ENCODE assay signal across 8 cellular contexts in genomic region chr21:32393677-32394001, GRCh38. TPM values are rescaled to one million over a fixed set of nuclear protein-coding genes. Genes with fewer than 3 reads are reported as not detected.
DNase-seq lines count a peak whose midpoint lies in the region; ATAC-seq and TF ChIP-seq lines count a peak whose summit lies in the region.

No MANE protein-coding gene starts in this region.

- no peak for TF ChIP-seq POLR2A in body of pancreas (IDR thresholded peaks at IDR 0.05)

- H3K27ac ChIP-seq in body of pancreas (peak overlapping the region; percentile 70 to 92 (median 82)), muscle layer of duodenum (ENCODE audit: low read length) (peak overlapping the region; percentile 85)

- 25 to 29% methylated on average over 9 of the region's 9 CpGs for WGBS in body of pancreas, 2 donors

- TF ChIP-seq CTCF in BE2C (IDR thresholded peaks at IDR 0.05; ENCODE audit: low read depth, low read length) = no peak
- no peak for TF ChIP-seq CTCF in body of pancreas (IDR thresholded peaks at IDR 0.05)

- H3K4me1 ChIP-seq in BE2C = no peaks in the 10 kb centered on the region
- H3K4me1 ChIP-seq in body of pancreas = peaks cover 29% of the 10 kb centered on the region
- H3K4me1 ChIP-seq in muscle layer of duodenum (ENCODE audit: control insufficient read depth in 1 of 2, insufficient read depth in 2 of 2, low read length in 2 of 2) = peaks cover 0 to 17% of the 10 kb centered on the region in 2 donors

- H3K9me3 ChIP-seq in BE2C (no peaks in the 10 kb centered on the region), body of pancreas (no peaks in the 10 kb centered on the region), muscle layer of duodenum (ENCODE audit: control insufficient read depth in 1 of 2, low read length in 2 of 2) (no peaks in the 10 kb centered on the region)

- H3K36me3 ChIP-seq in BE2C = peaks cover 3% of the 10 kb centered on the region
- no peaks in the 10 kb centered on the region for H3K36me3 ChIP-seq in body of pancreas (replicated peaks in 1 of 2; ENCODE audit: insufficient read depth in 1 of 2, low read depth in 2 of 2)
- H3K36me3 ChIP-seq in muscle layer of duodenum (ENCODE audit: control insufficient read depth in 1 of 2, insufficient read depth in 2 of 2, low read length in 2 of 2) = peaks cover 2 to 4% of the 10 kb centered on the region in 2 donors

- intact Hi-C loops in body of pancreas (cut with DNase I) = no loop called here

- DNase-seq in BE2C (no peak), body of pancreas (no peak), HK-2 (ENCODE audit: unreplicated experiment) (no peak), NCI-H774 (lab: John Stamatoyannopoulos, UW) (no peak), NCI-H2081 treated with DMSO at 0.1 percent for 48 hours (lab: John Stamatoyannopoulos, UW) (no peak)
- DNase-seq in Jurkat, Clone E6-1 (ENCODE audit: low read depth, low spot score) = no peak

- ATAC-seq in body of pancreas (no peak), HG03039 (IDR thresholded peaks at IDR 0.05; ENCODE audit: unreplicated experiment) (no peak)

- H3K27me3 ChIP-seq in BE2C (peaks cover 6% of the 10 kb centered on the region; the same call in 1 of the 2 replicates), body of pancreas (no peaks in the 10 kb centered on the region), muscle layer of duodenum (ENCODE audit: low read depth, low read length) (no peaks in the 10 kb centered on the region)

- peak overlapping the region; percentile 98 for H3K4me3 ChIP-seq in BE2C (ENCODE audit: low read depth, low read length)
- peak overlapping the region; percentile 97 for H3K4me3 ChIP-seq in Jurkat, Clone E6-1 (ENCODE audit: low read length)
- peak overlapping the region in 1 of 2 donors; percentile 98 for H3K4me3 ChIP-seq in body of pancreas
- peak overlapping the region; percentile 75 to 100 for H3K4me3 ChIP-seq in muscle layer of duodenum (ENCODE audit: low read depth in 1 of 2, low read length in 2 of 2)

RNA-seq across cellular contexts. Expression of gene URB1, which starts 0.8 kb away (rescaled TPM):
- 23.1 TPM for polyA plus RNA-seq in BE2C (2012; ENCODE audit: insufficient read depth, insufficient read length, low read depth)
- 14.2 TPM for polyA plus RNA-seq in Jurkat, Clone E6-1 (2012; ENCODE audit: insufficient read depth, insufficient read length)
- total RNA-seq in body of pancreas = 10 to 100 TPM; 10.1 to 11.2 TPM

RNA-seq across cellular contexts. Expression of gene EVA1C, which starts 18.9 kb away (rescaled TPM):
- not detected for polyA plus RNA-seq in BE2C (2012; ENCODE audit: insufficient read depth, insufficient read length, low read depth)
- polyA plus RNA-seq in Jurkat, Clone E6-1 (2012; ENCODE audit: insufficient read depth, insufficient read length) = 9.8 TPM
- 10 to 100 TPM; 16.5 to 24.4 TPM for total RNA-seq in body of pancreas
